ENCODE assay signal across 24 cellular contexts in genomic region chr20:51583073-51583472, GRCh38. TPM values are rescaled to one million over a fixed set of nuclear protein-coding genes. Genes with fewer than 3 reads are reported as not detected.
DNase-seq lines count a peak whose midpoint lies in the region; ATAC-seq and TF ChIP-seq lines count a peak whose summit lies in the region.
"Had no signal": no experiment of that assay in that cellular context is flagged by ENCODE, and none has a peak within 500 bp of the region (broad histone marks: within the 10 kb centered on the region; RNA-seq: fewer than 3 reads in every experiment).

No MANE protein-coding gene starts in this region.

- H4K20me1 ChIP-seq in osteoblast (ENCODE audit: insufficient read depth, low read length), result no peaks in the 10 kb centered on the region

- TSS peak; percentile 34 for BruUV-seq in Caco-2 (replicated peaks; lab: Mats Ljungman, UMichigan)

- ATAC-seq in activated CD8-positive, alpha-beta memory T cell treated with anti-CD3 and anti-CD28 coated beads, Interleukin-2, amount 10 ng/mL, durations not matched to agents 7 days and 5 days, result no peak

- H2AFZ ChIP-seq in osteoblast (ENCODE audit: low read length), result no peak overlapping the region
- H2AFZ ChIP-seq: GM23248 had no signal

- H3K4me3 ChIP-seq in Caco-2 (ENCODE audit: low read depth, low read length) (peak overlapping the region; percentile 39), osteoblast (ENCODE audit: insufficient read depth, low read length) (no peak overlapping the region)
- H3K4me3 ChIP-seq: GM23248, HAP-1, MG63, SK-N-MC had no signal

- DNase-seq in Caco-2, result no peak
- peak; percentile 73 for DNase-seq in NCI-H1105 treated with DMSO at 0.1 percent for 48 hours (lab: John Stamatoyannopoulos, UW)
- DNase-seq in NCI-H345 (lab: John Stamatoyannopoulos, UW), result peak; percentile 73
- DNase-seq in osteoblast (ENCODE audit: insufficient read length, low spot score, missing footprints), result peak; percentile 53
- DNase-seq in activated naive CD4-positive, alpha-beta T cell treated with Interleukin-2 at 50 U/mL for 16 hours, result no peak
- no peak for DNase-seq in GF-D8 (lab: John Stamatoyannopoulos, UW)
- DNase-seq in activated CD8-positive, alpha-beta memory T cell treated with anti-CD3 and anti-CD28 coated beads, Interleukin-2, amount 10 ng/mL, durations not matched to agents 7 days and 5 days, result no peak
- DNase-seq: ACHN, AML-193, DMS 273 treated with DMSO at 0.1 percent for 48 hours, GDM1, GM23248, IMR-90, Karpas-422, MG63, NCI-H1092, NCI-H187 treated with DMSO at 0.1 percent for 48 hours, NCI-H226, NCI-H526 treated with DMSO at 0.1 percent for 48 hours, SHP77 had no signal

- H3K4me3 Mint-ChIP-seq in Caco-2 (ENCODE audit: unreplicated experiment), result peak overlapping the region; percentile 66
- H3K4me3 Mint-ChIP-seq in activated CD8-positive, alpha-beta memory T cell treated with anti-CD3 and anti-CD28 coated beads, Interleukin-2, amount 10 ng/mL, durations not matched to agents 7 days and 5 days, result no peak overlapping the region
- H3K4me3 Mint-ChIP-seq: T-helper 2 cell treated with Interferon-gamma antibody and Interleukin-4, amounts not matched to agents 5 μg/mL and 100 μg/mL, for 36 hours had no signal

- intact Hi-C loops in Caco-2 (cut with micrococcal nuclease; ENCODE audit: unreplicated experiment), result no loop called here

- H3K27ac Mint-ChIP-seq in Caco-2 (ENCODE audit: unreplicated experiment), result no peak overlapping the region
- no peak overlapping the region for H3K27ac Mint-ChIP-seq in activated CD8-positive, alpha-beta memory T cell treated with anti-CD3 and anti-CD28 coated beads, Interleukin-2, amount 10 ng/mL, durations not matched to agents 7 days and 5 days
- H3K27ac Mint-ChIP-seq: T-helper 2 cell treated with Interferon-gamma antibody and Interleukin-4, amounts not matched to agents 5 μg/mL and 100 μg/mL, for 36 hours had no signal

- POLR2A ChIA-PET in Caco-2 (lab: Charles Lee), result interaction anchor here (0.6 kb wide), 1 partner anchor 20 kb away, joined by 4 read pairs; no protein-coding TSS in a partner anchor

- H3K27me3 ChIP-seq in Caco-2 (replicated peaks; ENCODE audit: control insufficient read depth, insufficient read depth, low read length), result no peaks in the 10 kb centered on the region
- H3K27me3 ChIP-seq in osteoblast (ENCODE audit: insufficient read depth, low read length), result no peaks in the 10 kb centered on the region
- H3K27me3 ChIP-seq: MG63 had no signal

- peak overlapping the region; percentile 1 for H3K4me2 ChIP-seq in osteoblast (ENCODE audit: insufficient read depth, low read length)

- H3K27me3 Mint-ChIP-seq in Caco-2 (ENCODE audit: insufficient read depth, unreplicated experiment), result no peaks in the 10 kb centered on the region
- peaks cover 15% of the 10 kb centered on the region for H3K27me3 Mint-ChIP-seq in activated CD8-positive, alpha-beta memory T cell treated with anti-CD3 and anti-CD28 coated beads, Interleukin-2, amount 10 ng/mL, durations not matched to agents 7 days and 5 days

- H3K36me3 ChIP-seq in Caco-2 (ENCODE audit: control insufficient read depth, insufficient read depth, low read length) (no peaks in the 10 kb centered on the region), osteoblast (ENCODE audit: insufficient read depth, low read length) (no peaks in the 10 kb centered on the region)
- H3K36me3 ChIP-seq: HAP-1, MG63 had no signal

- H3K9me3 ChIP-seq in Caco-2, result no peaks in the 10 kb centered on the region
- no peaks in the 10 kb centered on the region for H3K9me3 ChIP-seq in osteoblast (ENCODE audit: low read depth, low read length)
- H3K9me3 ChIP-seq: HAP-1, MG63 had no signal

- no peak overlapping the region for H3K27ac ChIP-seq in osteoblast (ENCODE audit: low read depth, low read length)
- H3K27ac ChIP-seq: C4-2B, GM23248, SK-N-MC had no signal

- CTCF ChIA-PET in Caco-2 (lab: Charles Lee), result interaction anchor here (0.7 to 1.7 kb wide), 6 partner anchors 12 to 602 kb away, joined by 3 to 19 read pairs (median 4); no protein-coding TSS in a partner anchor
- CTCF ChIA-PET in activated CD8-positive, alpha-beta memory T cell treated with anti-CD3 and anti-CD28 coated beads, Interleukin-2, amount 10 ng/mL, durations not matched to agents 7 days and 5 days (lab: Charles Lee), result interaction anchor here (1.1 to 2.0 kb wide), 4 partner anchors 10 to 258 kb away, joined by 3 to 6 read pairs (median 3); no protein-coding TSS in a partner anchor

- no peaks in the 10 kb centered on the region for H3K36me3 Mint-ChIP-seq in Caco-2 (ENCODE audit: insufficient read depth, unreplicated experiment)
- H3K36me3 Mint-ChIP-seq in activated CD8-positive, alpha-beta memory T cell treated with anti-CD3 and anti-CD28 coated beads, Interleukin-2, amount 10 ng/mL, durations not matched to agents 7 days and 5 days, result no peaks in the 10 kb centered on the region

- H3K9me3 Mint-ChIP-seq in Caco-2 (ENCODE audit: unreplicated experiment), result no peaks in the 10 kb centered on the region
- no peaks in the 10 kb centered on the region for H3K9me3 Mint-ChIP-seq in activated CD8-positive, alpha-beta memory T cell treated with anti-CD3 and anti-CD28 coated beads, Interleukin-2, amount 10 ng/mL, durations not matched to agents 7 days and 5 days (ENCODE audit: low read depth)
- H3K9me3 Mint-ChIP-seq: T-helper 2 cell treated with Interferon-gamma antibody and Interleukin-4, amounts not matched to agents 5 μg/mL and 100 μg/mL, for 36 hours had no signal

- H3K4me1 Mint-ChIP-seq in Caco-2 (ENCODE audit: low read depth, unreplicated experiment), result peaks cover 7% of the 10 kb centered on the region
- peaks cover 9% of the 10 kb centered on the region for H3K4me1 Mint-ChIP-seq in activated CD8-positive, alpha-beta memory T cell treated with anti-CD3 and anti-CD28 coated beads, Interleukin-2, amount 10 ng/mL, durations not matched to agents 7 days and 5 days

- no peaks in the 10 kb centered on the region for H3K79me2 ChIP-seq in osteoblast (ENCODE audit: insufficient read depth, low read length)

- TF ChIP-seq CTCF in Caco-2 (IDR thresholded peaks at IDR 0.05; ENCODE audit: insufficient read depth in 1 of 2, low read depth in 1 of 2, low read length in 1 of 2, severe bottlenecking in 1 of 2, unreplicated experiment in 1 of 2) (no peak), osteoblast (IDR thresholded peaks at IDR 0.05; ENCODE audit: extremely low read depth, low read depth, low read length) (no peak)

- H3K4me1 ChIP-seq in Caco-2, result no peaks in the 10 kb centered on the region
- H3K4me1 ChIP-seq in osteoblast (ENCODE audit: insufficient read depth, low read length), result peaks cover 7% of the 10 kb centered on the region
- H3K4me1 ChIP-seq: HAP-1 had no signal

RNA-seq across cellular contexts. Expression of gene NFATC2, which starts 40.6 kb away (rescaled TPM):
- total RNA-seq in Caco-2 (2022) (20.8 and 22.4 TPM in 2 replicates), osteoblast (0.29 and 0.36 TPM in 2 replicates)
- total RNA-seq in activated CD8-positive, alpha-beta memory T cell treated with anti-CD3 and anti-CD28 coated beads, Interleukin-2, amount 10 ng/mL, durations not matched to agents 7 days and 5 days, result 10 to 100 TPM; 39.9 to 59.0 TPM

Comparison
In these comparisons a context has a peak if more than half of its experiments do, and no peak if none do; other contexts are left out.
1. DNase-seq: peak in NCI-H1105 treated with DMSO at 0.1 percent for 48 hours (single experiment), NCI-H345 (single experiment) and osteoblast (single experiment); none in Caco-2 (0 of 2), activated naive CD4-positive, alpha-beta T cell treated with Interleukin-2 at 50 U/mL for 16 hours (single experiment), GF-D8 (single experiment) and activated CD8-positive, alpha-beta memory T cell treated with anti-CD3 and anti-CD28 coated beads, Interleukin-2, amount 10 ng/mL, durations not matched to agents 7 days and 5 days (single experiment).
2. RNA of gene NFATC2, which starts 40.6 kb away (total RNA-seq): 39.9 to 59.0 TPM in activated CD8-positive, alpha-beta memory T cell treated with anti-CD3 and anti-CD28 coated beads, Interleukin-2, amount 10 ng/mL, durations not matched to agents 7 days and 5 days and 20.8 to 22.4 TPM in Caco-2; 0.29 to 0.36 TPM in osteoblast; every median in the first group is over 10 times any median in the second.